Comparison of ENCODE assay signal across 20 cellular contexts in the genomic region with DNA sequence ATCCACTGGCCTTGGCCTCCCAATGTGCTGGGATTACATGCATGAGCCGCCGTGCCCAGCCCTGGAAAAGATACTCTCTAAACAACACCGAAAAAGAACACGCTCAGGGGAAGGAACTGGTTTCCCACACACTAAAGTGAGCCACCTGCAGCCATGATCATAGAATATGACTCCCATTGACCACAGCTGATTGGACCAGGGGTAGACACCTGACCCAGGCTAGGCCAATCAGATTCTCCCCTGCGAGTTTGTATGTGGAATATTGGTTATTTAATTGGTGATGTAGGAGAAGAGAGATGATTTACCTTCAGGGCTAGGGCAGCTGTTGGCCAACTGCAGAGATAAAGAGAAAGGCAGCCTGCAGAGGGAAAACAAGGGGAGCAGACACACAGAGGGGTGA. TPM values are rescaled to one million over a fixed set of nuclear protein-coding genes. Genes with fewer than 3 reads are reported as not detected.
DNase-seq lines count a peak whose midpoint lies in the region; ATAC-seq, FAIRE-seq and TF ChIP-seq lines count a peak whose summit lies in the region.
"Had no signal": no experiment of that assay in that cellular context is flagged by ENCODE, and none has a peak within 500 bp of the region (broad histone marks: within the 10 kb centered on the region; RNA-seq: fewer than 3 reads in every experiment).

No MANE protein-coding gene starts in this region.

- H3K4me1 ChIP-seq in OCI-LY1 (ENCODE audit: insufficient read depth, low read length, severe bottlenecking) (peaks cover 54% of the 10 kb centered on the region), foreskin keratinocyte (no peaks in the 10 kb centered on the region)
- H3K4me1 ChIP-seq: Peyer's patch had no signal

- H3K4me3 ChIP-seq in OCI-LY1 (ENCODE audit: low read depth, low read length, poor library complexity, severe bottlenecking), result no peak overlapping the region
- H3K4me3 ChIP-seq: ovary, Peyer's patch had no signal

- ATAC-seq in foreskin keratinocyte (peak; percentile 50), HG03442 (IDR thresholded peaks at IDR 0.05; ENCODE audit: unreplicated experiment) (no peak)
- ATAC-seq: activated CD8-positive, alpha-beta memory T cell treated with anti-CD3 and anti-CD28 coated beads, Interleukin-2, amount 10 ng/mL, durations not matched to agents 7 days and 5 days; stimulated activated naive CD8-positive, alpha-beta T cell treated with anti-CD3 and anti-CD28 coated beads, Interleukin-15, amount 100 ng/mL, for 72 hours had no signal

- no peak overlapping the region for H2AFZ ChIP-seq in OCI-LY1 (ENCODE audit: low read length)

- FAIRE-seq in GM18507 (lab: Jason Lieb, UNC), result peak; percentile 31
- FAIRE-seq: keratinocyte had no signal

- intact Hi-C loops in CD14-positive monocyte (cut with micrococcal nuclease), result loop anchor here in 1 of 2 donors (10.0 kb wide), 1 partner anchor 126 kb away; a partner anchor contains a TSS

- no peak overlapping the region for H3K4me3 Mint-ChIP-seq in CD14-positive monocyte
- H3K4me3 Mint-ChIP-seq in activated T-cell treated with anti-CD3 and anti-CD28 coated beads, Interleukin-2, amount 50 U/mL, for 24 hours, result no peak overlapping the region
- H3K4me3 Mint-ChIP-seq: activated CD8-positive, alpha-beta memory T cell treated with anti-CD3 and anti-CD28 coated beads, Interleukin-2, amount 10 ng/mL, durations not matched to agents 7 days and 5 days; H9; stimulated activated naive CD8-positive, alpha-beta T cell treated with anti-CD3 and anti-CD28 coated beads, Interleukin-15, amount 100 ng/mL, for 72 hours had no signal

- H4K20me1 ChIP-seq in OCI-LY1 (ENCODE audit: insufficient read depth, low read length), result no peaks in the 10 kb centered on the region

- H3K27me3 ChIP-seq in OCI-LY1 (ENCODE audit: insufficient read depth, low read length) (no peaks in the 10 kb centered on the region), foreskin keratinocyte (no peaks in the 10 kb centered on the region)
- H3K27me3 ChIP-seq: BE2C, ovary, Peyer's patch had no signal

- H3K9me2 ChIP-seq in OCI-LY1 (ENCODE audit: low read depth, low read length), result no peaks in the 10 kb centered on the region

- no peaks in the 10 kb centered on the region for H3K9me3 Mint-ChIP-seq in CD14-positive monocyte
- H3K9me3 Mint-ChIP-seq in activated T-cell treated with anti-CD3 and anti-CD28 coated beads, Interleukin-2, amount 50 U/mL, for 24 hours, result no peaks in the 10 kb centered on the region
- H3K9me3 Mint-ChIP-seq: H9; stimulated activated naive CD8-positive, alpha-beta T cell treated with anti-CD3 and anti-CD28 coated beads, Interleukin-15, amount 100 ng/mL, for 72 hours had no signal

- H3K27ac ChIP-seq in OCI-LY1 (ENCODE audit: low read depth, low read length, poor library complexity, severe bottlenecking) (peak overlapping the region; percentile 95), foreskin keratinocyte (no peak overlapping the region)
- H3K27ac ChIP-seq: ovary had no signal

- TF ChIP-seq CTCF in CD14-positive monocyte (IDR thresholded peaks at IDR 0.05), result no peak
- no peak for TF ChIP-seq CTCF in OCI-LY1 (IDR thresholded peaks at IDR 0.05; ENCODE audit: low read length)
- TF ChIP-seq CTCF in foreskin keratinocyte (conservative IDR thresholded peaks at IDR 0.05), result no peak

- peaks cover 64% of the 10 kb centered on the region for H3K4me1 Mint-ChIP-seq in CD14-positive monocyte
- H3K4me1 Mint-ChIP-seq in activated T-cell treated with anti-CD3 and anti-CD28 coated beads, Interleukin-2, amount 50 U/mL, for 24 hours (ENCODE audit: low read depth), result peaks cover 31% of the 10 kb centered on the region
- H3K4me1 Mint-ChIP-seq: H9 had no signal

- H3K4me2 ChIP-seq in OCI-LY1 (ENCODE audit: low read length), result peak overlapping the region; percentile 44

- no peaks in the 10 kb centered on the region for H3K9me3 ChIP-seq in OCI-LY1 (ENCODE audit: low read length)
- H3K9me3 ChIP-seq: BE2C, ovary, Peyer's patch had no signal

- H3K36me3 ChIP-seq in OCI-LY1 (ENCODE audit: insufficient read depth, low read length), result peaks cover 47% of the 10 kb centered on the region
- H3K36me3 ChIP-seq: ovary had no signal

- H3K27ac Mint-ChIP-seq in CD14-positive monocyte, result peak overlapping the region; percentile 87 to 97 (median 96)
- H3K27ac Mint-ChIP-seq in activated T-cell treated with anti-CD3 and anti-CD28 coated beads, Interleukin-2, amount 50 U/mL, for 24 hours, result no peak overlapping the region
- H3K27ac Mint-ChIP-seq: activated CD8-positive, alpha-beta memory T cell treated with anti-CD3 and anti-CD28 coated beads, Interleukin-2, amount 10 ng/mL, durations not matched to agents 7 days and 5 days; stimulated activated naive CD8-positive, alpha-beta T cell treated with anti-CD3 and anti-CD28 coated beads, Interleukin-15, amount 100 ng/mL, for 72 hours had no signal

- no peaks in the 10 kb centered on the region for H3K27me3 Mint-ChIP-seq in CD14-positive monocyte (ENCODE audit: low read depth in 3 of 3)
- H3K27me3 Mint-ChIP-seq in activated T-cell treated with anti-CD3 and anti-CD28 coated beads, Interleukin-2, amount 50 U/mL, for 24 hours, result no peaks in the 10 kb centered on the region
- H3K27me3 Mint-ChIP-seq: activated CD8-positive, alpha-beta memory T cell treated with anti-CD3 and anti-CD28 coated beads, Interleukin-2, amount 10 ng/mL, durations not matched to agents 7 days and 5 days; stimulated activated naive CD8-positive, alpha-beta T cell treated with anti-CD3 and anti-CD28 coated beads, Interleukin-15, amount 100 ng/mL, for 72 hours had no signal

- no peak for DNase-seq in CD14-positive monocyte (ENCODE audit: low spot score)
- no peak for DNase-seq in GM18507 (ENCODE audit: extremely low spot score, insufficient read length, low read depth)
- DNase-seq in foreskin keratinocyte, result no peak
- DNase-seq in activated T-cell treated with anti-CD3 and anti-CD28 coated beads, Interleukin-2, amount 50 U/mL, for 24 hours, result no peak
- no peak for DNase-seq in NCI-H1048 (lab: John Stamatoyannopoulos, UW)
- DNase-seq: activated CD4-positive, CD25-positive, alpha-beta regulatory T cell treated with anti-CD3 and anti-CD28 coated beads, Interleukin-2, amount 50 U/mL, for 72 hours; activated CD8-positive, alpha-beta memory T cell treated with anti-CD3 and anti-CD28 coated beads, Interleukin-2, amount 10 ng/mL, durations not matched to agents 7 days and 5 days; BE2C; H9; hypothalamus; NCI-H1105; NCI-H2081 treated with DMSO at 0.1 percent for 48 hours; ovary; stimulated activated CD4-positive, alpha-beta T cell treated with anti-CD3 and anti-CD28 coated beads, Interleukin-1b, Interleukin-23, amount 100 ng/mL, for 48 hours; stimulated activated naive CD8-positive, alpha-beta T cell treated with anti-CD3 and anti-CD28 coated beads, Interleukin-15, amount 100 ng/mL, for 72 hours; trophoblast cell had no signal

- no peaks in the 10 kb centered on the region for H3K79me2 ChIP-seq in OCI-LY1 (ENCODE audit: insufficient read depth, low read length)

- peak overlapping the region; percentile 19; the same call in 1 of the 2 replicates for H3K9ac ChIP-seq in OCI-LY1 (ENCODE audit: low read length)

- no peaks in the 10 kb centered on the region for H3F3A ChIP-seq in OCI-LY1 (ENCODE audit: insufficient read depth, low read length)

- peaks cover 12 to 13% of the 10 kb centered on the region in 2 donors for H3K36me3 Mint-ChIP-seq in CD14-positive monocyte
- H3K36me3 Mint-ChIP-seq in activated T-cell treated with anti-CD3 and anti-CD28 coated beads, Interleukin-2, amount 50 U/mL, for 24 hours (ENCODE audit: low read depth), result peaks cover 77% of the 10 kb centered on the region

RNA-seq across cellular contexts. Expression of a gene that starts 9.0 kb away (rescaled TPM):
- polyA plus RNA-seq in CD14-positive monocyte, result 10 to 100 TPM; 37.5 to 49.5 TPM
- total RNA-seq in foreskin keratinocyte, result 34.0 and 34.6 TPM in 2 replicates
- polyA plus RNA-seq in foreskin keratinocyte, result 16.5 and 17.5 TPM in 2 replicates

RNA-seq across cellular contexts. Expression of a gene that starts 37.9 kb away (rescaled TPM):
- polyA plus RNA-seq in CD14-positive monocyte, result 1 to 10 TPM; 2.9 to 4.2 TPM
- 30.5 and 39.1 TPM in 2 replicates for total RNA-seq in foreskin keratinocyte
- polyA plus RNA-seq in foreskin keratinocyte, result 25.3 and 28.8 TPM in 2 replicates

RNA-seq across cellular contexts. Expression of a gene that starts 38.2 kb away (rescaled TPM):
- polyA plus RNA-seq in CD14-positive monocyte, result 1 to 10 TPM; 8.0 to 8.9 TPM
- 36.8 and 40.0 TPM in 2 replicates for total RNA-seq in foreskin keratinocyte
- polyA plus RNA-seq in foreskin keratinocyte, result 19.1 and 20.7 TPM in 2 replicates
